In genomic region chr6:32254761-32255211, GRCh38 we compare ENCODE assay signal across 8 cellular contexts. TPM values are rescaled to one million over a fixed set of nuclear protein-coding genes. Genes with fewer than 3 reads are reported as not detected.
DNase-seq lines count a peak whose midpoint lies in the region; ATAC-seq, FAIRE-seq and TF ChIP-seq lines count a peak whose summit lies in the region.

No MANE protein-coding gene starts in this region.

- DNase-seq in CD4-positive, alpha-beta memory T cell: no peak
- DNase-seq in Right ventricle myocardium superior (no peak), pancreas (no peak), activated gamma-delta T cell (lab: John Stamatoyannopoulos, UW) (no peak), NCI-H2171 treated with DMSO at 0.1 percent for 48 hours (lab: John Stamatoyannopoulos, UW) (no peak)

- ATAC-seq in Right ventricle myocardium superior (ENCODE audit: poor library complexity) (peak; percentile 48), pancreas (peak in 3 of 4 donors; percentile 22 to 36 (median 28)), HG03108 (IDR thresholded peaks at IDR 0.05; ENCODE audit: unreplicated experiment) (no peak), GM21786 (IDR thresholded peaks at IDR 0.05; ENCODE audit: unreplicated experiment) (no peak)

- FAIRE-seq in pancreas (lab: Jason Lieb, UNC): no peak

- H3K9me3 ChIP-seq in CD4-positive, alpha-beta memory T cell (ENCODE audit: control insufficient read depth in 1 of 2, low read length in 2 of 2): no peaks in the 10 kb centered on the region
- no peaks in the 10 kb centered on the region for H3K9me3 ChIP-seq in pancreas

- H3K9me3 Mint-ChIP-seq in CD4-positive, alpha-beta memory T cell: peaks cover 0 to 4% (median under 1%) of the 10 kb centered on the region in 8 donors

- peaks cover 15% of the 10 kb centered on the region for H3K4me1 ChIP-seq in CD4-positive, alpha-beta memory T cell (ENCODE audit: insufficient read depth, low read length)
- H3K4me1 ChIP-seq in pancreas: peaks cover 0 to 3% (median 0%) of the 10 kb centered on the region in 3 donors

- H3K4me3 ChIP-seq in CD4-positive, alpha-beta memory T cell (ENCODE audit: low read length in 2 of 2): peak overlapping the region in 1 of 2 donors; percentile 40
- H3K4me3 ChIP-seq in WI38 (ENCODE audit: low read depth, low read length) (peak overlapping the region; percentile 44), pancreas (peak overlapping the region in 1 of 4 donors; percentile 27)

- H3K36me3 ChIP-seq in CD4-positive, alpha-beta memory T cell (ENCODE audit: insufficient read depth, low read length): no peaks in the 10 kb centered on the region
- H3K36me3 ChIP-seq in pancreas: no peaks in the 10 kb centered on the region

- no peaks in the 10 kb centered on the region for H3K27me3 ChIP-seq in CD4-positive, alpha-beta memory T cell (ENCODE audit: insufficient read depth, low read length)
- no peaks in the 10 kb centered on the region for H3K27me3 ChIP-seq in pancreas

- no peaks in the 10 kb centered on the region for H3K27me3 Mint-ChIP-seq in CD4-positive, alpha-beta memory T cell

- TF ChIP-seq CTCF in WI38 (IDR thresholded peaks at IDR 0.05; ENCODE audit: low read depth, low read length) (no peak), pancreas (IDR thresholded peaks at IDR 0.05) (no peak)

- H3K27ac ChIP-seq in CD4-positive, alpha-beta memory T cell (ENCODE audit: low read depth, low read length): no peak overlapping the region
- H3K27ac ChIP-seq in pancreas: no peak overlapping the region

- peak overlapping the region in 7 of 8 donors; percentile 67 to 83 (median 74) for H3K4me3 Mint-ChIP-seq in CD4-positive, alpha-beta memory T cell

- peaks cover 0 to 3% of the 10 kb centered on the region in 2 donors for H3K36me3 Mint-ChIP-seq in CD4-positive, alpha-beta memory T cell

- POLR2A ChIA-PET in CD4-positive, alpha-beta memory T cell (lab: Charles Lee; ENCODE audit: partially characterized antibody): interaction anchor here (1.0 kb wide), 1 partner anchor 59 kb away, joined by 3 read pairs; no protein-coding TSS in a partner anchor

- 15 to 20% methylated on average over 12 of the region's 12 CpGs for WGBS in pancreas, 2 donors

- peaks cover 14 to 26% (median 18%) of the 10 kb centered on the region in 4 donors for H3K4me1 Mint-ChIP-seq in CD4-positive, alpha-beta memory T cell

- intact Hi-C loops in CD4-positive, alpha-beta memory T cell (cut with micrococcal nuclease): no loop called here
- intact Hi-C loops in Right ventricle myocardium superior (cut with DNase I) (no loop called here), pancreas (cut with DNase I) (no loop called here)

- CTCF ChIA-PET in CD4-positive, alpha-beta memory T cell (lab: Charles Lee; ENCODE audit: partially characterized antibody): interaction anchor here (0.6 to 2.7 kb wide), 9 partner anchors 8 to 175 kb away, joined by 3 to 25 read pairs (median 4); partner anchors contain the start of gene ATF6B

- peak overlapping the region in 1 of 7 donors; percentile 52 for H3K27ac Mint-ChIP-seq in CD4-positive, alpha-beta memory T cell

RNA-seq across cellular contexts. Expression of gene NOTCH4, which starts 30.9 kb away (rescaled TPM):
- total RNA-seq in CD4-positive, alpha-beta memory T cell: 1 to 10 TPM in 1 of 2 experiments, under 1 TPM in 1; 0.35 to 1.2 TPM
- under 1 TPM in 1 of 2 donors, not detected in 1; 0.70 TPM for polyA plus RNA-seq in CD4-positive, alpha-beta memory T cell
- total RNA-seq in Right ventricle myocardium superior: 22.4 TPM
- total RNA-seq in pancreas: 1 to 10 TPM; 3.1 to 7.1 (median 4.7) TPM
- polyA plus RNA-seq in pancreas: 10 to 100 TPM; 27.4 to 45.2 TPM

Comparison
In these comparisons a context has a peak if more than half of its experiments do, and no peak if none do; other contexts are left out.
1. ATAC-seq: peak in Right ventricle myocardium superior (single experiment) and pancreas (3 of 4); none in HG03108 (single experiment) and GM21786 (single experiment).